1 cellular context compared by ENCODE assay signal in the genomic region with DNA sequence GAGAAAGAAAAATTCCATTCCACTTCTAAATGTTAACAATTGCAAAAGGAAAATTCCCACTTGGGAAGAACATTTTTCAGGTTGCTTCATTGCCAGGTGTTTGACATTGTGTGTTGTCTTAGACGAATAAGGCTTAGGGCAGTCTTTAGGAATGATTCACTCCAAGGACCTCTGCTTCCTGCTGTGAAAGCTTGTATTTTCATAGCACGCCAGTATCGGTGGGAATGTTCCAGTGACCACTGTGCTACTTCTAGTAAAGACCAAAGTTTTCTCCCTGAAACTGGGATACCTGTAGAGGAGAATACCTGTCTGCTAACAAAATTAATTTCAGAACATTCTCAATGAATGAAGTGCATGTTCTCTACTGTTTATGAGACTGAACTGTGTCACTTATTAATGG.
TF ChIP-seq lines count a peak whose summit lies in the region.

No MANE protein-coding gene starts in this region.

TF ChIP-seq in IMR-90, 13 proteins besides CTCF, POLR2A, EP300 and RAD21 (continued from another document):
- TF ChIP-seq RFX5 (IDR thresholded peaks at IDR 0.05; ENCODE audit: low read depth, low read length) = no peak
- no peak for TF ChIP-seq MXI1 (IDR thresholded peaks at IDR 0.05; ENCODE audit: borderline replicate concordance, low read depth, low read length)
- TF ChIP-seq FOS (IDR thresholded peaks at IDR 0.05; ENCODE audit: low read depth, low read length) = no peak
- TF ChIP-seq NFE2L2 (IDR thresholded peaks at IDR 0.05; ENCODE audit: low read depth, low read length) = no peak
- no peak for TF ChIP-seq MAFK (IDR thresholded peaks at IDR 0.05; ENCODE audit: low read depth, low read length)
- no peak for TF ChIP-seq BHLHE40 (IDR thresholded peaks at IDR 0.05; ENCODE audit: low read depth, low read length)
- no peak for TF ChIP-seq MAZ (IDR thresholded peaks at IDR 0.05; ENCODE audit: borderline replicate concordance, low read depth, low read length)
- no peak for TF ChIP-seq SMC3 (IDR thresholded peaks at IDR 0.05; ENCODE audit: low read depth, low read length)
